In genomic region chr2:183951636-183952035, GRCh38 we compare ENCODE assay signal across 2 cellular contexts.
A peak's percentile ranks its signal among the peaks of the same experiment; 100 is the strongest.
TF ChIP-seq lines count a peak whose summit lies in the region.

No MANE protein-coding gene starts in this region.

TF ChIP-seq in Ishikawa, 13 proteins besides CTCF, POLR2A, EP300 and RAD21:
- TF ChIP-seq EGR1 (IDR thresholded peaks at IDR 0.05) (no peak), CEBPB (IDR thresholded peaks at IDR 0.05) (peak; percentile 62; the same call in 1 of the 2 replicates), TCF12 (IDR thresholded peaks at IDR 0.05; ENCODE audit: low read depth) (no peak), REST (IDR thresholded peaks at IDR 0.05; ENCODE audit: low read depth) (no peak), CREB1 (IDR thresholded peaks at IDR 0.05; ENCODE audit: low read depth) (no peak), USF1 (IDR thresholded peaks at IDR 0.05) (no peak)

TF ChIP-seq in K562, 482 proteins besides CTCF, POLR2A, EP300 and RAD21:
- TF ChIP-seq CEBPG (CRISPR knock-in tag; IDR thresholded peaks at IDR 0.05) (no peak), CEBPG (tag; conservative IDR thresholded peaks at IDR 0.05 in 1 of 2, IDR thresholded peaks at IDR 0.05 in 1 of 2) (0 out of 4 replicates have a peak, but pooled peaks of 1 of the 2 experiments have one; percentile 21), BCLAF1 (IDR thresholded peaks at IDR 0.05; ENCODE audit: borderline replicate concordance in 1 of 2, control insufficient read depth in 1 of 2, low read depth in 2 of 2, low read length in 1 of 2) (no peak), ZNF12 (CRISPR knock-in tag; IDR thresholded peaks at IDR 0.05) (no peak), CEBPB (tag; IDR thresholded peaks at IDR 0.05) (0 out of 2 replicates have a peak, but pooled peaks have one; percentile 13)
